Comparison of ENCODE assay signal across 21 cellular contexts in genomic region chr1:180785306-180785705, GRCh38.
DNase-seq lines count a peak whose midpoint lies in the region; ATAC-seq, FAIRE-seq and TF ChIP-seq lines count a peak whose summit lies in the region.
"Had no signal": no experiment of that assay in that cellular context is flagged by ENCODE, and none has a peak within 500 bp of the region (broad histone marks: within the 10 kb centered on the region; RNA-seq: fewer than 3 reads in every experiment).

No MANE protein-coding gene starts in this region.

- no peak for ATAC-seq in HG03469 (IDR thresholded peaks at IDR 0.05; ENCODE audit: unreplicated experiment)
- ATAC-seq: SK-N-SH treated with all-trans-retinoic acid at 6 μM for 48 hours had no signal

- H3K36me3 ChIP-seq in osteoblast (ENCODE audit: insufficient read depth, low read length) (no peaks in the 10 kb centered on the region), SK-N-SH (replicated peaks in 1 of 2; ENCODE audit: control insufficient read depth in 1 of 2, insufficient read depth in 2 of 2, low read length in 1 of 2) (peaks cover 0 to 7% of the 10 kb centered on the region in 2 experiments)

- POLR2A ChIA-PET in AG04450 (lab: Yijun Ruan, JAX), result interaction anchor here (0.5 to 1.1 kb wide), 2 partner anchors 20 to 69 kb away, joined by 3 to 7 read pairs; no protein-coding TSS in a partner anchor
- POLR2A ChIA-PET in SK-N-SH (lab: Yijun Ruan, JAX), result no interaction called here

- no peak overlapping the region for H3K4me3 ChIP-seq in AG04450 (ENCODE audit: low read depth, low read length)
- H3K4me3 ChIP-seq in osteoblast (ENCODE audit: insufficient read depth, low read length), result no peak overlapping the region
- no peak overlapping the region for H3K4me3 ChIP-seq in SK-N-SH (ENCODE audit: low read depth in 2 of 2, low read length in 1 of 2)
- H3K4me3 ChIP-seq: BLaER1, Peyer's patch had no signal

- H3K9me3 ChIP-seq in AG04450 (ENCODE audit: control insufficient read depth, insufficient read depth, low read length), result no peaks in the 10 kb centered on the region
- no peaks in the 10 kb centered on the region for H3K9me3 ChIP-seq in osteoblast (ENCODE audit: low read depth, low read length)
- H3K9me3 ChIP-seq in SK-N-SH, result no peaks in the 10 kb centered on the region
- H3K9me3 ChIP-seq: BLaER1, Peyer's patch had no signal

- H3K27ac ChIP-seq in AG04450 (ENCODE audit: low read depth, low read length) (peak overlapping the region; percentile 39), osteoblast (ENCODE audit: low read depth, low read length) (peak overlapping the region; percentile 28), SK-N-SH (ENCODE audit: low read depth in 2 of 2, low read length in 1 of 2) (no peak overlapping the region)
- H3K27ac ChIP-seq: BLaER1, Peyer's patch had no signal

- intact Hi-C loops in cardiac septum (cut with DNase I), result no loop called here

- TF ChIP-seq RAD21 in SK-N-SH (IDR thresholded peaks at IDR 0.05; ENCODE audit: low read length), result no peak

- H3K4me2 ChIP-seq in osteoblast (ENCODE audit: insufficient read depth, low read length), result no peak overlapping the region
- H3K4me2 ChIP-seq in SK-N-SH, result no peak overlapping the region
- H3K4me2 ChIP-seq: BLaER1 had no signal

- H3F3A ChIP-seq in SK-N-SH (replicated peaks; ENCODE audit: insufficient read depth), result peaks cover 4% of the 10 kb centered on the region

- H3K79me2 ChIP-seq in osteoblast (ENCODE audit: insufficient read depth, low read length), result no peaks in the 10 kb centered on the region
- H3K79me2 ChIP-seq in SK-N-SH (ENCODE audit: insufficient read depth), result peaks cover 6% of the 10 kb centered on the region; the same call in 1 of the 2 replicates

- no peak for TF ChIP-seq CTCF in AG04450 (IDR thresholded peaks at IDR 0.05; ENCODE audit: low read depth, low read length)
- no peak for TF ChIP-seq CTCF in HFFc6 (IDR thresholded peaks at IDR 0.05)
- TF ChIP-seq CTCF in osteoblast (IDR thresholded peaks at IDR 0.05; ENCODE audit: extremely low read depth, low read depth, low read length), result no peak
- TF ChIP-seq CTCF in SK-N-SH (IDR thresholded peaks at IDR 0.05), result no peak

- H3K4me3 Mint-ChIP-seq in HFFc6, result no peak overlapping the region
- H3K4me3 Mint-ChIP-seq: CD4-positive, CD25-positive, alpha-beta regulatory T cell had no signal

- no peaks in the 10 kb centered on the region for H3K9me3 Mint-ChIP-seq in HFFc6
- H3K9me3 Mint-ChIP-seq: CD4-positive, CD25-positive, alpha-beta regulatory T cell had no signal

- no peaks in the 10 kb centered on the region for H3K27me3 Mint-ChIP-seq in HFFc6 (ENCODE audit: insufficient read depth)
- H3K27me3 Mint-ChIP-seq: CD4-positive, CD25-positive, alpha-beta regulatory T cell had no signal

- no peaks in the 10 kb centered on the region for H4K20me1 ChIP-seq in osteoblast (ENCODE audit: insufficient read depth, low read length)
- H4K20me1 ChIP-seq in SK-N-SH (ENCODE audit: insufficient read depth), result no peaks in the 10 kb centered on the region
- H4K20me1 ChIP-seq: BLaER1 had no signal

- H2AFZ ChIP-seq in osteoblast (ENCODE audit: low read length), result no peak overlapping the region
- no peak overlapping the region for H2AFZ ChIP-seq in SK-N-SH (ENCODE audit: low read depth)

- CTCF ChIA-PET in AG04450 (lab: Charles Lee) (interaction anchor here (0.5 to 0.7 kb wide), 3 partner anchors 15 to 252 kb away, joined by 3 read pairs; no protein-coding TSS in a partner anchor), SK-N-SH (lab: Yijun Ruan, JAX) (interaction anchor here (0.6 to 1.6 kb wide), 5 partner anchors 10 to 157 kb away, joined by 3 to 4 read pairs (median 3); no protein-coding TSS in a partner anchor)

- H3K27ac Mint-ChIP-seq in HFFc6, result peak overlapping the region; percentile 78

- peaks cover 7% of the 10 kb centered on the region for H3K4me1 ChIP-seq in osteoblast (ENCODE audit: insufficient read depth, low read length)
- no peaks in the 10 kb centered on the region for H3K4me1 ChIP-seq in SK-N-SH (ENCODE audit: control insufficient read depth in 1 of 2, insufficient read depth in 2 of 2, low read depth in 1 of 2, low read length in 1 of 2)
- H3K4me1 ChIP-seq: BLaER1, Peyer's patch had no signal

- DNase-seq in AG04450 (ENCODE audit: low read depth, low spot score) (no peak), HFFc6 (no peak), fibroblast of peridontal ligament (ENCODE audit: extremely low read depth) (peak; percentile 17), osteoblast (ENCODE audit: insufficient read length, low spot score, missing footprints) (peak; percentile 1), SK-N-SH (no peak), GM19239 (ENCODE audit: insufficient read length, low spot score) (no peak), cardiac septum (ENCODE audit: low spot score) (no peak)
- DNase-seq: 8988T; CD4-positive, CD25-positive, alpha-beta regulatory T cell; DMS153; DND-41; KG1; MM.1S; NCI-H2029 treated with DMSO at 0.1 percent for 48 hours; NCI-H69; Peyer's patch; SIG-M5 had no signal

- no peak for FAIRE-seq in GM19239 (lab: Jason Lieb, UNC)
- FAIRE-seq: H54 had no signal

- TF ChIP-seq EP300 in SK-N-SH (IDR thresholded peaks at IDR 0.05; ENCODE audit: borderline replicate concordance in 1 of 2, low read depth in 1 of 2, low read length in 1 of 2), result no peak

- H3K4me1 Mint-ChIP-seq in HFFc6 (ENCODE audit: low read depth), result peaks cover 33% of the 10 kb centered on the region

- WGBS in SK-N-SH (ENCODE audit: low lambda C conversion rate), result 85% methylated on average over 2 of the region's 2 CpGs

- H3K9ac ChIP-seq in SK-N-SH, result no peak overlapping the region
- H3K9ac ChIP-seq: BLaER1 had no signal

- no peaks in the 10 kb centered on the region for H3K36me3 Mint-ChIP-seq in HFFc6 (ENCODE audit: low read depth)

- no peaks in the 10 kb centered on the region for H3K9me2 ChIP-seq in SK-N-SH

- H3K27me3 ChIP-seq in AG04450 (ENCODE audit: control insufficient read depth, insufficient read depth, low read length) (no peaks in the 10 kb centered on the region), osteoblast (ENCODE audit: insufficient read depth, low read length) (no peaks in the 10 kb centered on the region), SK-N-SH (ENCODE audit: insufficient read depth) (no peaks in the 10 kb centered on the region)
- H3K27me3 ChIP-seq: BLaER1, Peyer's patch had no signal

TF ChIP-seq in SK-N-SH, 30 proteins besides CTCF, POLR2A, EP300 and RAD21 (continues in another document):
- TF ChIP-seq FOXJ3 (CRISPR knock-in tag; IDR thresholded peaks at IDR 0.05), result no peak
- TF ChIP-seq TEAD4 (IDR thresholded peaks at IDR 0.05; ENCODE audit: borderline replicate concordance, insufficient read depth), result no peak
- no peak for TF ChIP-seq USF1 (IDR thresholded peaks at IDR 0.05; ENCODE audit: borderline replicate concordance, low read depth)
- TF ChIP-seq REST (IDR thresholded peaks at IDR 0.05; ENCODE audit: low read depth, low read length), result no peak
- TF ChIP-seq RXRA (IDR thresholded peaks at IDR 0.05; ENCODE audit: borderline replicate concordance, low read depth), result no peak
- no peak for TF ChIP-seq CHD2 (IDR thresholded peaks at IDR 0.05; ENCODE audit: low read length, partially characterized antibody)
- TF ChIP-seq ZBTB33 (IDR thresholded peaks at IDR 0.05; ENCODE audit: borderline replicate concordance, low read depth), result no peak
- no peak for TF ChIP-seq MXI1 (IDR thresholded peaks at IDR 0.05; ENCODE audit: low read depth, low read length)
- TF ChIP-seq EZH2phosphoT487 (IDR thresholded peaks at IDR 0.05; ENCODE audit: borderline replicate concordance, low read depth), result no peak
- TF ChIP-seq MEF2A (IDR thresholded peaks at IDR 0.05; ENCODE audit: borderline replicate concordance, low read depth), result no peak

Comparison
In these comparisons a context has a peak if more than half of its experiments do, and no peak if none do; other contexts are left out.
1. DNase-seq: peak in fibroblast of peridontal ligament (single experiment) and osteoblast (single experiment); none in AG04450 (single experiment), HFFc6 (single experiment), SK-N-SH (single experiment), GM19239 (single experiment) and cardiac septum (single experiment).
2. H3K27ac ChIP-seq: peak in AG04450 (single experiment) and osteoblast (single experiment); none in SK-N-SH (0 of 2).